ENCODE assay signal across 30 cellular contexts in genomic region chr4:177175473-177175872, GRCh38.
"Had no signal": no experiment of that assay in that cellular context is flagged by ENCODE, and none has a peak within 500 bp of the region (broad histone marks: within the 10 kb centered on the region; RNA-seq: fewer than 3 reads in every experiment).

No MANE protein-coding gene starts in this region.

- H3K27me3 ChIP-seq: adrenal gland, body of pancreas, brain microvascular endothelial cell, breast epithelium had no signal

- H3K27ac ChIP-seq: adrenal gland, body of pancreas, brain microvascular endothelial cell, breast epithelium, VCaP had no signal

- H3K36me3 ChIP-seq: adrenal gland, brain microvascular endothelial cell, breast epithelium had no signal

- H3K4me3 ChIP-seq: adrenal gland, body of pancreas, breast epithelium had no signal

- H3K4me1 ChIP-seq: adrenal gland, body of pancreas, breast epithelium had no signal

- H3K9me3 ChIP-seq: adrenal gland, body of pancreas had no signal

- ATAC-seq: activated CD4-positive, alpha-beta T cell treated with anti-CD3 and anti-CD28 coated beads for 36 hours; activated CD4-positive, CD25-positive, alpha-beta regulatory T cell treated with anti-CD3 and anti-CD28 coated beads, Interleukin-2, amount 50 U/mL, for 24 hours; activated CD8-positive, alpha-beta memory T cell treated with anti-CD3 and anti-CD28 coated beads, Interleukin-2, amount 10 ng/mL, durations not matched to agents 7 days and 5 days; activated CD8-positive, alpha-beta T cell treated with anti-CD3 and anti-CD28 coated beads, Interleukin-2, amount 10 ng/mL, durations not matched to agents 7 days and 5 days; activated naive CD8-positive, alpha-beta T cell treated with anti-CD3 and anti-CD28 coated beads, Interleukin-2, amount 50 U/mL, for 24 hours; body of pancreas had no signal

- DNase-seq: activated CD4-positive, alpha-beta memory T cell treated with anti-CD3 and anti-CD28 coated beads, Interleukin-2, amount 10 ng/mL, durations not matched to agents 7 days and 5 days; activated CD4-positive, alpha-beta T cell treated with anti-CD3 and anti-CD28 coated beads for 1 hour; activated CD4-positive, alpha-beta T cell treated with anti-CD3 and anti-CD28 coated beads for 36 hours; activated CD4-positive, alpha-beta T cell treated with anti-CD3 and anti-CD28 coated beads for 48 hours; activated CD4-positive, alpha-beta T cell treated with anti-CD3 and anti-CD28 coated beads, Interleukin-2, amount 10 ng/mL, durations not matched to agents 7 days and 5 days; activated CD4-positive, alpha-beta T cell treated with anti-CD3 and anti-CD28 coated beads, Interleukin-2, amount 50 U/mL, for 48 hours; activated CD4-positive, CD25-positive, alpha-beta regulatory T cell; activated CD8-positive, alpha-beta memory T cell treated with anti-CD3 and anti-CD28 coated beads for 24 hours; activated CD8-positive, alpha-beta memory T cell treated with anti-CD3 and anti-CD28 coated beads, Interleukin-2, amount 10 ng/mL, durations not matched to agents 7 days and 5 days; activated CD8-positive, alpha-beta memory T cell treated with anti-CD3 and anti-CD28 coated beads, Interleukin-2, amount 50 U/mL, for 48 hours; activated CD8-positive, alpha-beta T cell treated with anti-CD3 and anti-CD28 coated beads, Interleukin-2, amount 10 ng/mL, durations not matched to agents 7 days and 5 days; activated effector memory CD4-positive, alpha-beta T cell treated with Interleukin-2 at 50 U/mL for 16 hours; activated gamma-delta T cell; activated naive CD4-positive, alpha-beta T cell treated with anti-CD3 and anti-CD28 coated beads, Interleukin-2, amount 10 ng/mL, durations not matched to agents 7 days and 5 days; activated naive CD4-positive, alpha-beta T cell treated with Interleukin-2 at 50 U/mL for 16 hours; activated naive CD8-positive, alpha-beta T cell treated with anti-CD3 and anti-CD28 coated beads, Interleukin-2, amount 10 ng/mL, durations not matched to agents 7 days and 5 days; activated naive CD8-positive, alpha-beta T cell treated with anti-CD3 and anti-CD28 coated beads, Interleukin-2, amount 50 U/mL, for 24 hours; activated T-cell treated with anti-CD3 and anti-CD28 coated beads, Interleukin-2, amount 50 U/mL, for 24 hours; activated T-cell treated with anti-CD3 and anti-CD28 coated beads, Interleukin-2, amount 50 U/mL, for 48 hours; adrenal gland; amniotic stem cell; aorta; body of pancreas; brain microvascular endothelial cell; central memory CD4-positive, alpha-beta T cell; T-helper 2 cell; T-helper 9 cell had no signal
